Comparison of ENCODE assay signal across 16 cellular contexts in genomic region chr11:65529475-65530156, GRCh38. TPM values are rescaled to one million over a fixed set of nuclear protein-coding genes. Genes with fewer than 3 reads are reported as not detected.
DNase-seq lines count a peak whose midpoint lies in the region; TF ChIP-seq lines count a peak whose summit lies in the region.
"Had no signal": no experiment of that assay in that cellular context is flagged by ENCODE, and none has a peak within 500 bp of the region (broad histone marks: within the 10 kb centered on the region; RNA-seq: fewer than 3 reads in every experiment).

No MANE protein-coding gene starts in this region.

- no peaks in the 10 kb centered on the region for H3K9me3 Mint-ChIP-seq in CD8-positive, alpha-beta memory T cell
- H3K9me3 Mint-ChIP-seq in activated naive CD8-positive, alpha-beta T cell treated with anti-CD3 and anti-CD28 coated beads for 36 hours: no peaks in the 10 kb centered on the region

- peaks cover 20 to 35% (median 24%) of the 10 kb centered on the region in 3 donors for H3K4me1 Mint-ChIP-seq in CD8-positive, alpha-beta memory T cell
- H3K4me1 Mint-ChIP-seq in activated naive CD8-positive, alpha-beta T cell treated with anti-CD3 and anti-CD28 coated beads for 36 hours: peaks cover 22% of the 10 kb centered on the region

- no peaks in the 10 kb centered on the region for H3K27me3 ChIP-seq in CD8-positive, alpha-beta memory T cell (ENCODE audit: insufficient read depth, low read length, poor library complexity, severe bottlenecking)
- H3K27me3 ChIP-seq in liver (ENCODE audit: control insufficient read depth in 4 of 4, insufficient read depth in 4 of 4, low read length in 3 of 4): no peaks in the 10 kb centered on the region
- no peaks in the 10 kb centered on the region for H3K27me3 ChIP-seq in prostate gland (replicated peaks; ENCODE audit: insufficient read depth)
- H3K27me3 ChIP-seq: cardiac muscle cell, right atrium auricular region, stomach had no signal

- no peaks in the 10 kb centered on the region for H3K27me3 Mint-ChIP-seq in CD8-positive, alpha-beta memory T cell
- no peaks in the 10 kb centered on the region for H3K27me3 Mint-ChIP-seq in activated naive CD8-positive, alpha-beta T cell treated with anti-CD3 and anti-CD28 coated beads for 36 hours

- H3K4me1 ChIP-seq in CD8-positive, alpha-beta memory T cell (ENCODE audit: insufficient read depth, low read length): peaks cover 29% of the 10 kb centered on the region
- peaks cover 18 to 67% (median 53%) of the 10 kb centered on the region in 4 donors for H3K4me1 ChIP-seq in liver (ENCODE audit: control insufficient read depth in 4 of 4, insufficient read depth in 4 of 4, low read length in 3 of 4)
- peaks cover 6% of the 10 kb centered on the region for H3K4me1 ChIP-seq in prostate gland (replicated peaks)

- peak overlapping the region in 7 of 8 donors; percentile 23 to 87 (median 60) for H3K27ac Mint-ChIP-seq in CD8-positive, alpha-beta memory T cell
- peak overlapping the region; percentile 71 for H3K27ac Mint-ChIP-seq in activated naive CD8-positive, alpha-beta T cell treated with anti-CD3 and anti-CD28 coated beads for 36 hours

- no peaks in the 10 kb centered on the region for H3K9me3 ChIP-seq in CD8-positive, alpha-beta memory T cell (ENCODE audit: low read length)
- H3K9me3 ChIP-seq in liver (ENCODE audit: control insufficient read depth in 4 of 4, low read length in 3 of 4): no peaks in the 10 kb centered on the region
- no peaks in the 10 kb centered on the region for H3K9me3 ChIP-seq in prostate gland
- H3K9me3 ChIP-seq: Caco-2, left ventricle myocardium inferior, right atrium auricular region, stomach had no signal

- H3K9ac ChIP-seq in liver (ENCODE audit: low read depth in 1 of 2, low read length in 2 of 2): no peak overlapping the region

- no peak overlapping the region for H3K27ac ChIP-seq in CD8-positive, alpha-beta memory T cell (ENCODE audit: low read depth, low read length)
- H3K27ac ChIP-seq in liver (ENCODE audit: low read depth in 1 of 2, low read length in 2 of 2) (no peak overlapping the region), prostate gland (no peak overlapping the region)
- H3K27ac ChIP-seq: left ventricle myocardium inferior, right atrium auricular region, stomach had no signal

- intact Hi-C loops in prostate gland (cut with DNase I): loop anchor here (5.0 to 10.0 kb wide), 2 partner anchors 152 to 255 kb away; no protein-coding TSS in a partner anchor

- CTCF ChIA-PET in CD8-positive, alpha-beta memory T cell (lab: Charles Lee): interaction anchor here (0.9 kb wide), 1 partner anchor 10 kb away, joined by 3 read pairs; no protein-coding TSS in a partner anchor

- DNase-seq in 8988T (peak; percentile 16), NCI-H1694 (lab: John Stamatoyannopoulos, UW) (no peak), prostate gland (ENCODE audit: low spot score) (no peak), SKM-1 treated with dmso at 0.1 percent for 144 hours (lab: John Stamatoyannopoulos, UW; ENCODE audit: unreplicated experiment) (no peak)
- no peak for DNase-seq in CD8-positive, alpha-beta memory T cell
- DNase-seq in activated naive CD8-positive, alpha-beta T cell treated with anti-CD3 and anti-CD28 coated beads for 36 hours: no peak
- no peak for DNase-seq in activated CD4-positive, CD25-positive, alpha-beta regulatory T cell (lab: John Stamatoyannopoulos, UW)
- DNase-seq: Caco-2, left ventricle myocardium inferior, nucleus accumbens, OCI-M1, SIG-M5, stomach had no signal

- TF ChIP-seq POLR2A in prostate gland (IDR thresholded peaks at IDR 0.05): no peak

- 50% methylated on average over 10 of the region's 10 CpGs for WGBS in liver
- 83% methylated on average over 10 of the region's 10 CpGs for WGBS in prostate gland

- TF ChIP-seq RAD21 in liver (IDR thresholded peaks at IDR 0.05): peak in 1 of 2 donors; percentile 16

- H3K4me3 ChIP-seq in CD8-positive, alpha-beta memory T cell (ENCODE audit: low read length): no peak overlapping the region
- H3K4me3 ChIP-seq in liver (ENCODE audit: low read depth in 1 of 3, low read length in 3 of 3): no peak overlapping the region
- no peak overlapping the region for H3K4me3 ChIP-seq in prostate gland
- H3K4me3 ChIP-seq: cardiac muscle cell, left ventricle myocardium inferior, right atrium auricular region, stomach had no signal

- H3K4me3 Mint-ChIP-seq in CD8-positive, alpha-beta memory T cell: peak overlapping the region in 1 of 7 donors; percentile 32
- no peak overlapping the region for H3K4me3 Mint-ChIP-seq in activated naive CD8-positive, alpha-beta T cell treated with anti-CD3 and anti-CD28 coated beads for 36 hours

- peaks cover 36% of the 10 kb centered on the region for H3K36me3 ChIP-seq in CD8-positive, alpha-beta memory T cell (ENCODE audit: insufficient read depth, low read length)
- H3K36me3 ChIP-seq in liver (ENCODE audit: control insufficient read depth in 4 of 4, insufficient read depth in 3 of 4, low read depth in 1 of 4, low read length in 3 of 4): peaks cover 8 to 32% (median 14%) of the 10 kb centered on the region in 4 donors
- peaks cover 13 to 17% of the 10 kb centered on the region in 2 donors for H3K36me3 ChIP-seq in prostate gland

- POLR2A ChIA-PET in CD8-positive, alpha-beta memory T cell (lab: Charles Lee): interaction anchor here (0.5 to 1.0 kb wide), 3 partner anchors 8 to 17 kb away, joined by 3 to 7 read pairs (median 3); no protein-coding TSS in a partner anchor

- no peak for TF ChIP-seq CTCF in liver (IDR thresholded peaks at IDR 0.05; ENCODE audit: low read depth, low read length, missing input control)
- no peak for TF ChIP-seq CTCF in prostate gland (IDR thresholded peaks at IDR 0.05)

- H3K36me3 Mint-ChIP-seq in CD8-positive, alpha-beta memory T cell: peaks cover 0 to 55% (median 12%) of the 10 kb centered on the region in 3 donors
- peaks cover 19% of the 10 kb centered on the region for H3K36me3 Mint-ChIP-seq in activated naive CD8-positive, alpha-beta T cell treated with anti-CD3 and anti-CD28 coated beads for 36 hours

TF ChIP-seq in liver, 16 proteins besides CTCF, POLR2A, EP300 and RAD21 (continues in another document):
- TF ChIP-seq RXRA (IDR thresholded peaks at IDR 0.05) (peak; percentile 95 to 97), MAX (IDR thresholded peaks at IDR 0.05) (peak; percentile 27), JUND (IDR thresholded peaks at IDR 0.05) (peak in 1 of 2 donors; percentile 55), GABPA (IDR thresholded peaks at IDR 0.05 in 1 of 2, conservative IDR thresholded peaks at IDR 0.05 in 1 of 2) (peak in 1 of 2 donors; percentile 40), EGR1 (IDR thresholded peaks at IDR 0.05; ENCODE audit: low read depth in 2 of 2) (peak in 1 of 2 donors; percentile 60), NR2F2 (IDR thresholded peaks at IDR 0.05) (peak; percentile 99)

RNA-seq across cellular contexts. Expression of gene SCYL1, which starts 4.7 kb away (rescaled TPM):
- total RNA-seq in CD8-positive, alpha-beta memory T cell: 10 to 100 TPM; 85.1 to 88.5 TPM
- 42.1 TPM for polyA plus RNA-seq in CD8-positive, alpha-beta memory T cell
- total RNA-seq in activated naive CD8-positive, alpha-beta T cell treated with anti-CD3 and anti-CD28 coated beads for 36 hours: 10 to 100 TPM; 70.5 to 80.3 TPM
- total RNA-seq in liver: 10 to 100 TPM; 33.7 to 59.5 TPM
- 10 to 100 TPM; 45.6 to 62.0 TPM for polyA plus RNA-seq in liver
- 100 to 1,000 TPM; 125 to 177 TPM for total RNA-seq in prostate gland

RNA-seq across cellular contexts. Expression of gene LTBP3, which starts 28.5 kb away (rescaled TPM):
- total RNA-seq in CD8-positive, alpha-beta memory T cell: 10 to 100 TPM; 33.2 to 35.4 TPM
- 17.9 TPM for polyA plus RNA-seq in CD8-positive, alpha-beta memory T cell
- 10 to 100 TPM; 35.5 to 36.0 TPM for total RNA-seq in activated naive CD8-positive, alpha-beta T cell treated with anti-CD3 and anti-CD28 coated beads for 36 hours
- total RNA-seq in liver (10 to 100 TPM; 16.0 to 17.9 TPM), prostate gland (100 to 1,000 TPM; 220 to 234 TPM)
- 10 to 100 TPM in 1 of 2 donors, 1 to 10 TPM in 1; 8.8 to 46.2 TPM for polyA plus RNA-seq in liver

RNA-seq across cellular contexts. Expression of gene MALAT1, which starts 30.8 kb away (rescaled TPM):
- total RNA-seq in CD8-positive, alpha-beta memory T cell: 1,000 to 10,000 TPM; 4,639 to 4,912 TPM
- polyA plus RNA-seq in CD8-positive, alpha-beta memory T cell: 2,529 TPM
- 1,000 to 10,000 TPM; 2,463 to 2,829 TPM for total RNA-seq in activated naive CD8-positive, alpha-beta T cell treated with anti-CD3 and anti-CD28 coated beads for 36 hours
- total RNA-seq in liver: 1,000 to 10,000 TPM; 3,688 to 8,306 TPM
- polyA plus RNA-seq in liver: 1,000 to 10,000 TPM in 1 of 2 donors, 10 to 100 TPM in 1; 11.9 to 3,868 TPM
- total RNA-seq in prostate gland: 1,000 to 10,000 TPM; 5,964 to 9,097 TPM

RNA-seq across cellular contexts. Expression of gene ZNRD2, which starts 40.7 kb away (rescaled TPM):
- 10 to 100 TPM; 69.6 to 77.9 TPM for total RNA-seq in CD8-positive, alpha-beta memory T cell
- 81.4 TPM for polyA plus RNA-seq in CD8-positive, alpha-beta memory T cell
- 10 to 100 TPM; 59.1 to 63.3 TPM for total RNA-seq in activated naive CD8-positive, alpha-beta T cell treated with anti-CD3 and anti-CD28 coated beads for 36 hours
- total RNA-seq in liver: 10 to 100 TPM; 18.2 to 22.7 TPM
- 10 to 100 TPM; 33.3 to 39.5 TPM for polyA plus RNA-seq in liver
- total RNA-seq in prostate gland: 10 to 100 TPM; 72.8 to 98.1 TPM

RNA-seq across cellular contexts. Expression of gene FAM89B, which starts 42.7 kb away (rescaled TPM):
- 10 to 100 TPM; 30.8 to 34.1 TPM for total RNA-seq in CD8-positive, alpha-beta memory T cell
- polyA plus RNA-seq in CD8-positive, alpha-beta memory T cell: 138 TPM
- total RNA-seq in activated naive CD8-positive, alpha-beta T cell treated with anti-CD3 and anti-CD28 coated beads for 36 hours: 10 to 100 TPM; 13.6 to 15.0 TPM
- total RNA-seq in liver (10 to 100 TPM in 1 of 2 donors, 1 to 10 TPM in 1; 4.7 to 16.7 TPM), prostate gland (10 to 100 TPM; 68.6 to 92.6 TPM)
- 10 to 100 TPM in 1 of 2 donors, 1 to 10 TPM in 1; 7.7 to 11.4 TPM for polyA plus RNA-seq in liver

Comparison
In these comparisons a context has a peak if more than half of its experiments do, and no peak if none do; other contexts are left out.
1. RNA of gene LTBP3, which starts 28.5 kb away (total RNA-seq): 220 to 234 TPM in prostate gland; 35.5 to 36.0 TPM in activated naive CD8-positive, alpha-beta T cell treated with anti-CD3 and anti-CD28 coated beads for 36 hours, 33.2 to 35.4 TPM in CD8-positive, alpha-beta memory T cell and 16.0 to 17.9 TPM in liver; every median in the first group is over 4 times any median in the second.